Comparison of ENCODE assay signal across 8 cellular contexts in the genomic region with DNA sequence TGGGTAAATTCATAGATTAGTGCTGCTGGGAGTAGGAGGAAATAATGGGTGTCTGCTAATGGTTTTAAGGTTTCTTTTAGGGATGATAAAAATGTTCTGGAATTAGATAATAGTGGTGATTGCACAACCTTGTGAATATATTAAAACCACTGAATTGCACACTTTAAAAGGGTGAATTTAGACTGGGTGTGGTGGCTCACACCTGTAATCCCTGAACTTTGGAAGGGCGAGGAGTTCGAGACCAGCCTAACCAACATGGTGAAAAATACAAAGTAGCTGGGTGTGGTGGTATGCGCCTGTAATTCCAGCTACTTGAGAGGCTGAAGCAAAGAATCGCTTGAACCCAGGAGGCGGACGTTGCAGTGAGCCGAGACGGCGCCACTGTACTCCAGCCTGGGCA. TPM values are rescaled to one million over a fixed set of nuclear protein-coding genes. Genes with fewer than 3 reads are reported as not detected.
DNase-seq lines count a peak whose midpoint lies in the region; ATAC-seq and TF ChIP-seq lines count a peak whose summit lies in the region.

No MANE protein-coding gene starts in this region.

- TF ChIP-seq CTCF in ovary (IDR thresholded peaks at IDR 0.05) = no peak

- no peaks in the 10 kb centered on the region for H3K27me3 Mint-ChIP-seq in activated CD4-positive, alpha-beta T cell treated with anti-CD3 and anti-CD28 coated beads for 36 hours
- no peaks in the 10 kb centered on the region for H3K27me3 Mint-ChIP-seq in activated T-helper 17 cell treated with anti-CD3 and anti-CD28 coated beads, Interleukin-2, amount 50 U/mL, for 72 hours
- H3K27me3 Mint-ChIP-seq in stimulated activated naive CD8-positive, alpha-beta T cell treated with anti-CD3 and anti-CD28 coated beads, Interleukin-15, amount 100 ng/mL, for 72 hours = no peaks in the 10 kb centered on the region

- peaks cover 43% of the 10 kb centered on the region for H3K4me1 Mint-ChIP-seq in activated CD4-positive, alpha-beta T cell treated with anti-CD3 and anti-CD28 coated beads for 36 hours
- peaks cover 19% of the 10 kb centered on the region for H3K4me1 Mint-ChIP-seq in activated T-helper 17 cell treated with anti-CD3 and anti-CD28 coated beads, Interleukin-2, amount 50 U/mL, for 72 hours
- H3K4me1 Mint-ChIP-seq in stimulated activated naive CD8-positive, alpha-beta T cell treated with anti-CD3 and anti-CD28 coated beads, Interleukin-15, amount 100 ng/mL, for 72 hours = peaks cover 44% of the 10 kb centered on the region

- no peak for ATAC-seq in activated CD4-positive, alpha-beta T cell treated with anti-CD3 and anti-CD28 coated beads for 36 hours
- ATAC-seq in activated T-helper 17 cell treated with anti-CD3 and anti-CD28 coated beads, Interleukin-2, amount 50 U/mL, for 72 hours (replicated peaks) = no peak
- no peak for ATAC-seq in stimulated activated naive CD8-positive, alpha-beta T cell treated with anti-CD3 and anti-CD28 coated beads, Interleukin-15, amount 100 ng/mL, for 72 hours
- no peak for ATAC-seq in GM19035 (IDR thresholded peaks at IDR 0.05; ENCODE audit: unreplicated experiment)

- no peak for TF ChIP-seq POLR2A in ovary (IDR thresholded peaks at IDR 0.05)

- peaks cover 29% of the 10 kb centered on the region for H3K36me3 Mint-ChIP-seq in activated CD4-positive, alpha-beta T cell treated with anti-CD3 and anti-CD28 coated beads for 36 hours (ENCODE audit: low read depth)
- peaks cover 19% of the 10 kb centered on the region for H3K36me3 Mint-ChIP-seq in activated T-helper 17 cell treated with anti-CD3 and anti-CD28 coated beads, Interleukin-2, amount 50 U/mL, for 72 hours (ENCODE audit: low read depth)

- H3K9ac ChIP-seq in iPS-18a (ENCODE audit: low read length) = peak overlapping the region; percentile 88

- H3K27me3 ChIP-seq in iPS-18a (ENCODE audit: control insufficient read depth, insufficient read depth, low read length) (no peaks in the 10 kb centered on the region), ovary (no peaks in the 10 kb centered on the region)

- no peak overlapping the region for H3K27ac ChIP-seq in iPS-18a (ENCODE audit: low read length)
- H3K27ac ChIP-seq in ovary = no peak overlapping the region

- H3K4me1 ChIP-seq in iPS-18a (ENCODE audit: control insufficient read depth, low read depth, low read length) (no peaks in the 10 kb centered on the region), ovary (ENCODE audit: insufficient read depth) (peaks cover 13% of the 10 kb centered on the region)

- H3K36me3 ChIP-seq in iPS-18a (ENCODE audit: control insufficient read depth, low read depth, low read length) = peaks cover 3% of the 10 kb centered on the region
- H3K36me3 ChIP-seq in ovary = no peaks in the 10 kb centered on the region

- H3K4me3 ChIP-seq in iPS-18a (ENCODE audit: low read length) = peak overlapping the region; percentile 92
- no peak overlapping the region for H3K4me3 ChIP-seq in ovary

- DNase-seq in activated CD4-positive, alpha-beta T cell treated with anti-CD3 and anti-CD28 coated beads for 36 hours = no peak
- no peak for DNase-seq in activated CD4-positive, alpha-beta T cell treated with anti-CD3 and anti-CD28 coated beads for 48 hours
- DNase-seq in stimulated activated naive CD8-positive, alpha-beta T cell treated with anti-CD3 and anti-CD28 coated beads, Interleukin-15, amount 100 ng/mL, for 72 hours = no peak
- no peak for DNase-seq in ovary
- no peak for DNase-seq in HuH-7 (ENCODE audit: low spot score)

- POLR2A ChIA-PET in activated CD4-positive, alpha-beta T cell treated with anti-CD3 and anti-CD28 coated beads for 36 hours (lab: Charles Lee) = interaction anchor here (0.6 kb wide), 1 partner anchor 42 kb away, joined by 3 read pairs; no protein-coding TSS in a partner anchor

- CTCF ChIA-PET in activated CD4-positive, alpha-beta T cell treated with anti-CD3 and anti-CD28 coated beads for 36 hours (lab: Charles Lee) = interaction anchor here (1.5 to 2.4 kb wide), 2 partner anchors 9 to 396 kb away, joined by 3 to 10 read pairs; no protein-coding TSS in a partner anchor

- no peaks in the 10 kb centered on the region for H3K9me3 Mint-ChIP-seq in activated CD4-positive, alpha-beta T cell treated with anti-CD3 and anti-CD28 coated beads for 36 hours (ENCODE audit: low read depth)
- no peaks in the 10 kb centered on the region for H3K9me3 Mint-ChIP-seq in activated T-helper 17 cell treated with anti-CD3 and anti-CD28 coated beads, Interleukin-2, amount 50 U/mL, for 72 hours
- no peaks in the 10 kb centered on the region for H3K9me3 Mint-ChIP-seq in stimulated activated naive CD8-positive, alpha-beta T cell treated with anti-CD3 and anti-CD28 coated beads, Interleukin-15, amount 100 ng/mL, for 72 hours

- H3K4me3 Mint-ChIP-seq in activated CD4-positive, alpha-beta T cell treated with anti-CD3 and anti-CD28 coated beads for 36 hours = peak overlapping the region; percentile 100
- peak overlapping the region; percentile 99 for H3K4me3 Mint-ChIP-seq in activated T-helper 17 cell treated with anti-CD3 and anti-CD28 coated beads, Interleukin-2, amount 50 U/mL, for 72 hours
- H3K4me3 Mint-ChIP-seq in stimulated activated naive CD8-positive, alpha-beta T cell treated with anti-CD3 and anti-CD28 coated beads, Interleukin-15, amount 100 ng/mL, for 72 hours = peak overlapping the region; percentile 89 to 93

- peak overlapping the region; percentile 48 for H3K27ac Mint-ChIP-seq in activated CD4-positive, alpha-beta T cell treated with anti-CD3 and anti-CD28 coated beads for 36 hours
- H3K27ac Mint-ChIP-seq in activated T-helper 17 cell treated with anti-CD3 and anti-CD28 coated beads, Interleukin-2, amount 50 U/mL, for 72 hours = peak overlapping the region; percentile 62
- no peak overlapping the region for H3K27ac Mint-ChIP-seq in stimulated activated naive CD8-positive, alpha-beta T cell treated with anti-CD3 and anti-CD28 coated beads, Interleukin-15, amount 100 ng/mL, for 72 hours

- H3K9me3 ChIP-seq in iPS-18a (ENCODE audit: control insufficient read depth, low read depth, low read length) (no peaks in the 10 kb centered on the region), ovary (no peaks in the 10 kb centered on the region)

- 90 to 92% (median 90%) methylated on average over 9 of the region's 9 CpGs for WGBS in ovary, 3 donors

- no peak for TF ChIP-seq EP300 in ovary (IDR thresholded peaks at IDR 0.05)

- intact Hi-C loops in activated CD4-positive, alpha-beta T cell treated with anti-CD3 and anti-CD28 coated beads for 36 hours (cut with DNase I, micrococcal nuclease) = loop anchor here (2.0 to 5.0 kb wide), 7 partner anchors 43 to 547 kb away; partner anchors contain the start of genes B4GALNT3 (in 1 of the 2) and CCDC77 (in 1 of the 2)
- intact Hi-C loops in ovary (cut with DNase I) = loop anchor here in 2 of 4 donors (2.0 to 5.0 kb wide), 2 partner anchors 376 to 385 kb away; no protein-coding TSS in a partner anchor

RNA-seq across cellular contexts. Expression of gene RAD52, which starts 1.3 kb away (rescaled TPM):
- 10 to 100 TPM; 16.0 to 17.4 TPM for total RNA-seq in activated CD4-positive, alpha-beta T cell treated with anti-CD3 and anti-CD28 coated beads for 36 hours
- total RNA-seq in activated T-helper 17 cell treated with anti-CD3 and anti-CD28 coated beads, Interleukin-2, amount 50 U/mL, for 72 hours = 1 to 10 TPM; 5.1 to 9.3 TPM
- 10 to 100 TPM; 11.4 to 20.2 (median 13.0) TPM for total RNA-seq in ovary
- polyA plus RNA-seq in ovary = 10 to 100 TPM in 1 of 2 donors, 1 to 10 TPM in 1; 8.9 to 16.8 TPM

RNA-seq across cellular contexts. Expression of gene ERC1, which starts 42.8 kb away (rescaled TPM):
- total RNA-seq in activated CD4-positive, alpha-beta T cell treated with anti-CD3 and anti-CD28 coated beads for 36 hours = 10 to 100 TPM; 24.7 to 31.9 TPM
- 10 to 100 TPM; 25.8 to 31.9 TPM for total RNA-seq in activated T-helper 17 cell treated with anti-CD3 and anti-CD28 coated beads, Interleukin-2, amount 50 U/mL, for 72 hours
- 10 to 100 TPM; 22.6 to 65.2 (median 54.3) TPM for total RNA-seq in ovary
- polyA plus RNA-seq in ovary = 10 to 100 TPM; 10.4 to 32.2 TPM

Comparison
In these comparisons a context has a peak if more than half of its experiments do, and no peak if none do; other contexts are left out.
1. H3K27ac Mint-ChIP-seq: peak in activated CD4-positive, alpha-beta T cell treated with anti-CD3 and anti-CD28 coated beads for 36 hours (single experiment) and activated T-helper 17 cell treated with anti-CD3 and anti-CD28 coated beads, Interleukin-2, amount 50 U/mL, for 72 hours (single experiment); none in stimulated activated naive CD8-positive, alpha-beta T cell treated with anti-CD3 and anti-CD28 coated beads, Interleukin-15, amount 100 ng/mL, for 72 hours (0 of 2).
2. Peak in every context shown above with its lines, with median percentiles within 50 percentile points of each other: H3K4me3 Mint-ChIP-seq.